ENCODE assay signal across 20 cellular contexts in the genomic region with DNA sequence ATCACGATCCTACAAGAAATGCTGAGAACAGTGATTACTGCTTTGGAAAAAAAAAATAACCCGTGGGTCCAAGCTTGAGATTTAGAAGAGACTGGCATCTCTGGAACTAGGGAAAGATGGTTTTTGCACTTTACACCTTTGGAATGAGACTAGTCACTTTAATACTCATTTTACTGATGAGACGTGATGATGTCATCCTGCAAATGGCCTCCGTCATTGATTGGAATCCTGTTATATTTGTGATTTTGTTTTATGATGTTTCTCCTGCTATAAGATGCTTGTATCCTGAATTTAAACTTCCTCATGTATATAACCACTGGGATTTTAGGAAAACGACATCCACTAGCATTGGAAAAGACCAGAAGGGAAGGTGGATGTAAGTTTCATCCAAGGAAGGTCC.
DNase-seq lines count a peak whose midpoint lies in the region; ATAC-seq and TF ChIP-seq lines count a peak whose summit lies in the region.
"Had no signal": no experiment of that assay in that cellular context is flagged by ENCODE, and none has a peak within 500 bp of the region (broad histone marks: within the 10 kb centered on the region; RNA-seq: fewer than 3 reads in every experiment).

No MANE protein-coding gene starts in this region.

- POLR2A ChIA-PET in CD8-positive, alpha-beta T cell (lab: Charles Lee): no interaction called here

- peaks cover 51% of the 10 kb centered on the region for H3K4me1 Mint-ChIP-seq in activated T-cell treated with anti-CD3 and anti-CD28 coated beads, Interleukin-2, amount 50 U/mL, for 24 hours (ENCODE audit: low read depth)
- H3K4me1 Mint-ChIP-seq in activated T-cell treated with anti-CD3 and anti-CD28 coated beads, Interleukin-2, amount 50 U/mL, for 4 hours (ENCODE audit: low read depth): peaks cover 28% of the 10 kb centered on the region
- peaks cover 37% of the 10 kb centered on the region for H3K4me1 Mint-ChIP-seq in CD8-positive, alpha-beta T cell (ENCODE audit: low read depth)
- peaks cover 56% of the 10 kb centered on the region for H3K4me1 Mint-ChIP-seq in activated T-helper 1 cell treated with anti-CD3 and anti-CD28 coated beads, Interleukin-12 subunit alpha, Interleukin-12 subunit beta, Interleukin-2, Interleukin-4 antibody, amounts not matched to agents 30 ng/mL and 10 ng/mL and 1 ng/mL, durations not matched to agents 14 hours and 24 hours and 36 hours (ENCODE audit: low read depth)

- H3K27me3 ChIP-seq in CD8-positive, alpha-beta T cell (ENCODE audit: insufficient read depth, low read length): no peaks in the 10 kb centered on the region
- no peaks in the 10 kb centered on the region for H3K27me3 ChIP-seq in upper lobe of right lung
- H3K27me3 ChIP-seq: BLaER1 treated with 17β-estradiol and CSF1 and Interleukin-3, amounts not matched to agents 10 nM and 100 nM had no signal

- DNase-seq in activated T-cell treated with anti-CD3 and anti-CD28 coated beads, Interleukin-2, amount 50 U/mL, for 24 hours: no peak
- no peak for DNase-seq in activated T-cell treated with anti-CD3 and anti-CD28 coated beads, Interleukin-2, amount 50 U/mL, for 4 hours
- no peak for DNase-seq in CD8-positive, alpha-beta T cell
- no peak for DNase-seq in activated T-helper 1 cell treated with anti-CD3 and anti-CD28 coated beads, Interleukin-12 subunit alpha, Interleukin-12 subunit beta, Interleukin-2, Interleukin-4 antibody, amounts not matched to agents 30 ng/mL and 10 ng/mL and 1 ng/mL, durations not matched to agents 14 hours and 24 hours and 36 hours (ENCODE audit: low spot score)
- DNase-seq in fibroblast of mammary gland (ENCODE audit: low read depth) (peak; percentile 5), upper lobe of right lung (no peak), DMS 273 treated with DMSO at 0.1 percent for 48 hours (lab: John Stamatoyannopoulos, UW) (no peak)
- DNase-seq: 8988T; Calu3; CD4-positive, alpha-beta memory T cell; IMR-90; NCI-H1105 treated with DMSO at 0.1 percent for 48 hours; NCI-H2081; NCI-H2171; NCI-H345; NCI-H524; NCI-H774; NK-92 treated with Interleukin-12 subunit alpha and Interleukin-12 subunit beta, amount 100 ng/mL, for 24 hours; SIG-M5 had no signal

- H3K4me3 Mint-ChIP-seq in activated T-cell treated with anti-CD3 and anti-CD28 coated beads, Interleukin-2, amount 50 U/mL, for 24 hours: no peak overlapping the region
- H3K4me3 Mint-ChIP-seq in activated T-cell treated with anti-CD3 and anti-CD28 coated beads, Interleukin-2, amount 50 U/mL, for 4 hours: no peak overlapping the region
- H3K4me3 Mint-ChIP-seq in CD8-positive, alpha-beta T cell: no peak overlapping the region
- no peak overlapping the region for H3K4me3 Mint-ChIP-seq in activated T-helper 1 cell treated with anti-CD3 and anti-CD28 coated beads, Interleukin-12 subunit alpha, Interleukin-12 subunit beta, Interleukin-2, Interleukin-4 antibody, amounts not matched to agents 30 ng/mL and 10 ng/mL and 1 ng/mL, durations not matched to agents 14 hours and 24 hours and 36 hours
- H3K4me3 Mint-ChIP-seq: CD4-positive, alpha-beta memory T cell had no signal

- no peaks in the 10 kb centered on the region for H3K9me3 ChIP-seq in CD8-positive, alpha-beta T cell (ENCODE audit: low read length)
- no peaks in the 10 kb centered on the region for H3K9me3 ChIP-seq in upper lobe of right lung
- H3K9me3 ChIP-seq: BLaER1 treated with 17β-estradiol and CSF1 and Interleukin-3, amounts not matched to agents 10 nM and 100 nM had no signal

- CTCF ChIA-PET in CD8-positive, alpha-beta T cell (lab: Charles Lee): interaction anchor here (0.6 kb wide), 1 partner anchor 62 kb away, joined by 3 read pairs; no protein-coding TSS in a partner anchor

- no peak for TF ChIP-seq CTCF in CD8-positive, alpha-beta T cell (IDR thresholded peaks at IDR 0.05)
- TF ChIP-seq CTCF in fibroblast of mammary gland (conservative IDR thresholded peaks at IDR 0.05; ENCODE audit: control insufficient read depth, insufficient read depth, low read depth, low read length) (no peak), upper lobe of right lung (IDR thresholded peaks at IDR 0.05) (no peak)

- H3K4me3 ChIP-seq in CD8-positive, alpha-beta T cell (ENCODE audit: low read depth, low read length): no peak overlapping the region
- H3K4me3 ChIP-seq in fibroblast of mammary gland (ENCODE audit: control insufficient read depth, low read depth, low read length) (no peak overlapping the region), upper lobe of right lung (no peak overlapping the region)
- H3K4me3 ChIP-seq: BLaER1 treated with 17β-estradiol and CSF1 and Interleukin-3, amounts not matched to agents 10 nM and 100 nM had no signal

- no peaks in the 10 kb centered on the region for H3K9me3 Mint-ChIP-seq in activated T-cell treated with anti-CD3 and anti-CD28 coated beads, Interleukin-2, amount 50 U/mL, for 24 hours
- H3K9me3 Mint-ChIP-seq in activated T-cell treated with anti-CD3 and anti-CD28 coated beads, Interleukin-2, amount 50 U/mL, for 4 hours: no peaks in the 10 kb centered on the region
- H3K9me3 Mint-ChIP-seq in CD8-positive, alpha-beta T cell: no peaks in the 10 kb centered on the region
- no peaks in the 10 kb centered on the region for H3K9me3 Mint-ChIP-seq in activated T-helper 1 cell treated with anti-CD3 and anti-CD28 coated beads, Interleukin-12 subunit alpha, Interleukin-12 subunit beta, Interleukin-2, Interleukin-4 antibody, amounts not matched to agents 30 ng/mL and 10 ng/mL and 1 ng/mL, durations not matched to agents 14 hours and 24 hours and 36 hours
- H3K9me3 Mint-ChIP-seq: CD4-positive, alpha-beta memory T cell had no signal

- H3K4me1 ChIP-seq in CD8-positive, alpha-beta T cell (ENCODE audit: insufficient read depth, low read length): no peaks in the 10 kb centered on the region
- H3K4me1 ChIP-seq in upper lobe of right lung: peaks cover 4% of the 10 kb centered on the region

- no peak overlapping the region for H3K27ac ChIP-seq in CD8-positive, alpha-beta T cell (ENCODE audit: low read depth, low read length)
- H3K27ac ChIP-seq in upper lobe of right lung: no peak overlapping the region

- peaks cover 88% of the 10 kb centered on the region for H3K36me3 Mint-ChIP-seq in activated T-cell treated with anti-CD3 and anti-CD28 coated beads, Interleukin-2, amount 50 U/mL, for 24 hours (ENCODE audit: low read depth)
- H3K36me3 Mint-ChIP-seq in activated T-cell treated with anti-CD3 and anti-CD28 coated beads, Interleukin-2, amount 50 U/mL, for 4 hours (ENCODE audit: insufficient read depth): peaks cover 49% of the 10 kb centered on the region
- peaks cover 57% of the 10 kb centered on the region for H3K36me3 Mint-ChIP-seq in CD8-positive, alpha-beta T cell
- peaks cover 29% of the 10 kb centered on the region for H3K36me3 Mint-ChIP-seq in activated T-helper 1 cell treated with anti-CD3 and anti-CD28 coated beads, Interleukin-12 subunit alpha, Interleukin-12 subunit beta, Interleukin-2, Interleukin-4 antibody, amounts not matched to agents 30 ng/mL and 10 ng/mL and 1 ng/mL, durations not matched to agents 14 hours and 24 hours and 36 hours (ENCODE audit: low read depth)

- H3K36me3 ChIP-seq in CD8-positive, alpha-beta T cell (ENCODE audit: insufficient read depth, low read length): no peaks in the 10 kb centered on the region
- H3K36me3 ChIP-seq in upper lobe of right lung: no peaks in the 10 kb centered on the region

- H3K27ac Mint-ChIP-seq in activated T-cell treated with anti-CD3 and anti-CD28 coated beads, Interleukin-2, amount 50 U/mL, for 24 hours: peak overlapping the region; percentile 51
- H3K27ac Mint-ChIP-seq in CD8-positive, alpha-beta T cell: peak overlapping the region; percentile 22
- H3K27ac Mint-ChIP-seq in activated T-helper 1 cell treated with anti-CD3 and anti-CD28 coated beads, Interleukin-12 subunit alpha, Interleukin-12 subunit beta, Interleukin-2, Interleukin-4 antibody, amounts not matched to agents 30 ng/mL and 10 ng/mL and 1 ng/mL, durations not matched to agents 14 hours and 24 hours and 36 hours: peak overlapping the region; percentile 25

- intact Hi-C loops in CD8-positive, alpha-beta T cell (cut with DNase I, micrococcal nuclease): no loop called here
- intact Hi-C loops in activated T-helper 1 cell treated with anti-CD3 and anti-CD28 coated beads, Interleukin-12 subunit alpha, Interleukin-12 subunit beta, Interleukin-2, Interleukin-4 antibody, amounts not matched to agents 30 ng/mL and 10 ng/mL and 1 ng/mL, durations not matched to agents 14 hours and 24 hours and 36 hours (cut with micrococcal nuclease): no loop called here
- intact Hi-C loops in upper lobe of right lung (cut with DNase I): no loop called here

- H3K27me3 Mint-ChIP-seq in activated T-cell treated with anti-CD3 and anti-CD28 coated beads, Interleukin-2, amount 50 U/mL, for 24 hours: no peaks in the 10 kb centered on the region
- no peaks in the 10 kb centered on the region for H3K27me3 Mint-ChIP-seq in activated T-cell treated with anti-CD3 and anti-CD28 coated beads, Interleukin-2, amount 50 U/mL, for 4 hours (ENCODE audit: low read depth)
- H3K27me3 Mint-ChIP-seq in CD8-positive, alpha-beta T cell (ENCODE audit: low read depth): no peaks in the 10 kb centered on the region
- no peaks in the 10 kb centered on the region for H3K27me3 Mint-ChIP-seq in activated T-helper 1 cell treated with anti-CD3 and anti-CD28 coated beads, Interleukin-12 subunit alpha, Interleukin-12 subunit beta, Interleukin-2, Interleukin-4 antibody, amounts not matched to agents 30 ng/mL and 10 ng/mL and 1 ng/mL, durations not matched to agents 14 hours and 24 hours and 36 hours (ENCODE audit: insufficient read depth)
- H3K27me3 Mint-ChIP-seq: CD4-positive, alpha-beta memory T cell had no signal

- ATAC-seq in activated T-cell treated with anti-CD3 and anti-CD28 coated beads, Interleukin-2, amount 50 U/mL, for 4 hours: no peak
- no peak for ATAC-seq in CD8-positive, alpha-beta T cell
- no peak for ATAC-seq in upper lobe of right lung
